In genomic region chr10:80183436-80183835, GRCh38 we compare ENCODE assay signal across 24 cellular contexts. TPM values are rescaled to one million over a fixed set of nuclear protein-coding genes. Genes with fewer than 3 reads are reported as not detected.
"Had no signal": no experiment of that assay in that cellular context is flagged by ENCODE, and none has a peak within 500 bp of the region (broad histone marks: within the 10 kb centered on the region; RNA-seq: fewer than 3 reads in every experiment).

No MANE protein-coding gene starts in this region.

- ATAC-seq: activated naive CD4-positive, alpha-beta T cell treated with anti-CD3 and anti-CD28 coated beads, Interleukin-2, amount 50 U/mL, for 72 hours; gastroesophageal sphincter; mucosa of descending colon; right lobe of liver; stimulated activated effector memory CD8-positive, alpha-beta T cell treated with anti-CD3 and anti-CD28 coated beads, Interleukin-12 subunit alpha, Interleukin-12 subunit beta, amount 100 ng/mL, for 72 hours had no signal

- H3K36me3 ChIP-seq: adrenal gland, right lobe of liver had no signal

- H3K27me3 Mint-ChIP-seq: naive B cell had no signal

- H3K27me3 ChIP-seq: adrenal gland, esophagus muscularis mucosa, gastroesophageal sphincter, right lobe of liver had no signal

- H3K4me3 ChIP-seq: adrenal gland, esophagus muscularis mucosa, gastroesophageal sphincter, mucosa of descending colon, psoas muscle, right lobe of liver had no signal

- H3K9me3 ChIP-seq: adrenal gland, esophagus muscularis mucosa, gastroesophageal sphincter, mucosa of descending colon, psoas muscle, right lobe of liver had no signal

- H3K4me1 Mint-ChIP-seq: neural crest cell had no signal

- H3K9me3 Mint-ChIP-seq: activated naive CD4-positive, alpha-beta T cell treated with anti-CD3 and anti-CD28 coated beads, Interleukin-2, amount 50 U/mL, for 72 hours; activated T-helper 1 cell treated with anti-CD3 and anti-CD28 coated beads, Interleukin-12 subunit alpha, Interleukin-12 subunit beta, Interleukin-2, Interleukin-4 antibody, amounts not matched to agents 30 ng/mL and 10 ng/mL and 1 ng/mL, durations not matched to agents 14 hours and 24 hours and 36 hours; neural crest cell; stimulated activated effector memory CD8-positive, alpha-beta T cell treated with anti-CD3 and anti-CD28 coated beads, Interleukin-12 subunit alpha, Interleukin-12 subunit beta, amount 100 ng/mL, for 72 hours had no signal

- DNase-seq: activated CD4-positive, alpha-beta T cell treated with anti-CD3 and anti-CD28 coated beads, Interleukin-2, amount 50 U/mL, for 4 hours; activated CD4-positive, CD25-positive, alpha-beta regulatory T cell treated with anti-CD3 and anti-CD28 coated beads, Interleukin-2, amount 50 U/mL, for 72 hours; activated gamma-delta T cell treated with Interleukin-2 at 50 U/mL for 16 hours; adrenal gland; dermis blood vessel endothelial cell; effector memory CD4-positive, alpha-beta T cell; hippocampal formation; islet precursor cell; mammary epithelial cell; naive B cell; small intestine; stimulated activated CD4-positive, alpha-beta T cell treated with anti-CD3 and anti-CD28 coated beads, Interleukin-4, amount 100 ng/mL, for 24 hours had no signal

- H3K27ac ChIP-seq: adrenal gland, esophagus muscularis mucosa, gastroesophageal sphincter, psoas muscle, right lobe of liver had no signal

- H3K27ac Mint-ChIP-seq: activated T-helper 1 cell treated with anti-CD3 and anti-CD28 coated beads, Interleukin-12 subunit alpha, Interleukin-12 subunit beta, Interleukin-2, Interleukin-4 antibody, amounts not matched to agents 30 ng/mL and 10 ng/mL and 1 ng/mL, durations not matched to agents 14 hours and 24 hours and 36 hours had no signal

- H3K4me3 Mint-ChIP-seq: activated T-helper 1 cell treated with anti-CD3 and anti-CD28 coated beads, Interleukin-12 subunit alpha, Interleukin-12 subunit beta, Interleukin-2, Interleukin-4 antibody, amounts not matched to agents 30 ng/mL and 10 ng/mL and 1 ng/mL, durations not matched to agents 14 hours and 24 hours and 36 hours; neural crest cell; stimulated activated effector memory CD8-positive, alpha-beta T cell treated with anti-CD3 and anti-CD28 coated beads, Interleukin-12 subunit alpha, Interleukin-12 subunit beta, amount 100 ng/mL, for 72 hours had no signal

RNA-seq across cellular contexts. Expression of gene PLAC9, which starts 50.9 kb away (rescaled TPM):
- total RNA-seq: activated CD8-positive, alpha-beta memory T cell treated with anti-CD3 and anti-CD28 coated beads for 36 hours; activated naive CD4-positive, alpha-beta T cell treated with anti-CD3 and anti-CD28 coated beads, Interleukin-2, amount 50 U/mL, for 72 hours; activated T-helper 1 cell treated with anti-CD3 and anti-CD28 coated beads, Interleukin-12 subunit alpha, Interleukin-12 subunit beta, Interleukin-2, Interleukin-4 antibody, amounts not matched to agents 30 ng/mL and 10 ng/mL and 1 ng/mL, durations not matched to agents 14 hours and 24 hours and 36 hours; bronchial epithelial cell; T-helper 1 cell treated with Interleukin-12 subunit alpha and Interleukin-12 subunit beta and Interleukin-4 antibody, amounts not matched to agents 30 ng/mL and 1 ng/mL, for 36 hours had no signal
